8 cellular contexts compared by ENCODE assay signal in the genomic region with DNA sequence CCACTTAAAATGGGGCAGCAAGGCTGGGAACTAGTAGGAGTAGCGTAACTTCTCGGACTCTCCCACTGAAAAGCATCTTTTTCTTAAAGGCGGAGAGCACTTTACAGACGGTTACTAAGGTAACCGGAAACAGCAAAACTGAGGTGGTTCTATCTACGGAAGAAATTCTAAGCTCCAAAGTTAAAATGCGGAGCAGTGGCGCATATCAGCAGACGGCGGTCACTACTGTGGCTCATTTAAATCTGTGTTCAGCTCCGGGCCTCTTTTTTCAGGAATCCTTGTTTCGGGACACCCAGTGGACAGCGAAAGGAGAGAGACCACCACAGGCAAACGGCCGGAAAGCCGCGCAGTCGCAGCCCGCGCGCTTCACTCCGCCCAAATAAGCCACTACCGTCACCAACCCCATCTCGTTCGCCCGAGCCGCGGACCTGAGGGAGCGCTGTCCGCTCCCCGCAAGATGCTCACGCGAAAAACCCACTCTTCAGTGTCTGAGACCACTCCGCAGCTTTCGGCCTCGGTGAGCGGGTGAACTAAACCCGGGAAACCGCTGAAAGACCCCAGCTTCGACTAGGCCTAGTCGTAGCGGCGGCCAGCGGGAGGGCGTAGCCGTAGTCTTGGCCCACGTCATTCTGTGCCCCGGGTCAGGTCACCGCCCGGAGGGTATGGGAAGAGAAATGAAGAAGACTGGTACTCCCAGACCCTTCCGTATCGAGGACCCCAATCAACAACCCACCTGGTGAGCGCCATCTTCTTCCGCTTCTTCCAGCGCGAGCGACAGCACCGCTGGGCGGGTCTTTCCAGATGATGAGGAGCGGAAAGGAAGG. TPM values are rescaled to one million over a fixed set of nuclear protein-coding genes. Genes with fewer than 3 reads are reported as not detected.
DNase-seq lines count a peak whose midpoint lies in the region; ATAC-seq and TF ChIP-seq lines count a peak whose summit lies in the region.

A gene (minus strand): TSS at position 776 of the 824 bp plus-strand sequence. CDS start 29 bp downstream, at position 747.

- H3K9me3 ChIP-seq in mesodermal cell (ENCODE audit: control insufficient read depth, low read length), result no peaks in the 10 kb centered on the region

- ATAC-seq in HG03442 (IDR thresholded peaks at IDR 0.05; ENCODE audit: unreplicated experiment), result peak; percentile 89

- H3K4me1 Mint-ChIP-seq in endothelial cell (ENCODE audit: unreplicated experiment), result peaks cover 15% of the 10 kb centered on the region

- peak within 1 kb of the TSS; percentile 96 for H3K4me3 Mint-ChIP-seq in endothelial cell (ENCODE audit: unreplicated experiment)

- no peak for TF ChIP-seq CTCF in endothelial cell (IDR thresholded peaks at IDR 0.05; ENCODE audit: unreplicated experiment)

- H3K4me1 ChIP-seq in mesodermal cell (ENCODE audit: control insufficient read depth, insufficient read depth, low read length, poor library complexity, severe bottlenecking), result no peaks in the 10 kb centered on the region

- H3K27ac Mint-ChIP-seq in endothelial cell (ENCODE audit: unreplicated experiment), result peak within 1 kb of the TSS; percentile 97

- peak within 1 kb of the TSS; percentile 88 for H3K4me3 ChIP-seq in mesodermal cell (ENCODE audit: extremely low read depth, insufficient read depth, low read length, poor library complexity, severe bottlenecking)

- WGBS in mesodermal cell (ENCODE audit: insufficient coverage in 2 of 2), 2 experiments, result 0 to 1% methylated on average over 35 to 56 of the region's 60 CpGs

- peak within 1 kb of the TSS; percentile 91 for H3K27ac ChIP-seq in mesodermal cell (ENCODE audit: low read depth, low read length, severe bottlenecking)

- peaks cover 28% of the 10 kb centered on the region for H3K36me3 ChIP-seq in mesodermal cell (ENCODE audit: control insufficient read depth, insufficient read depth, low read length)

- H3K27me3 Mint-ChIP-seq in endothelial cell (ENCODE audit: unreplicated experiment), result peaks cover 7% of the 10 kb centered on the region

- peaks cover 19% of the 10 kb centered on the region for H3K36me3 Mint-ChIP-seq in endothelial cell (ENCODE audit: low read depth, unreplicated experiment)

- no peaks in the 10 kb centered on the region for H3K9me3 Mint-ChIP-seq in endothelial cell (ENCODE audit: unreplicated experiment)

- peak; percentile 46 to 94 (median 88) for DNase-seq in C1 segment of cervical spinal cord (lab: John Stamatoyannopoulos, UW)
- DNase-seq in GM19238 (ENCODE audit: insufficient read length, low spot score), result peak; percentile 90
- DNase-seq in NK-92 (lab: John Stamatoyannopoulos, UW; ENCODE audit: unreplicated experiment), result peak; percentile 35
- DNase-seq in activated CD8-positive, alpha-beta memory T cell treated with anti-CD3 and anti-CD28 coated beads, Interleukin-2, amount 50 U/mL, for 24 hours (ENCODE audit: extremely low read depth), result peak; percentile 86
- DNase-seq in endothelial cell (ENCODE audit: low spot score), result peak; percentile 81
- peak; percentile 79 to 85 for DNase-seq in stimulated activated CD8-positive, alpha-beta memory T cell treated with anti-CD3 and anti-CD28 coated beads, Interleukin-15, amount 100 ng/mL, for 4 hours (ENCODE audit: low read depth in 2 of 2)

RNA-seq across cellular contexts. Expression of the gene that starts here (rescaled TPM):
- 71.2 TPM for total RNA-seq in endothelial cell (ENCODE audit: unreplicated experiment)
- polyA plus RNA-seq in mesodermal cell (2013, experiment 1 of 2), result 66.4 TPM
- polyA plus RNA-seq in mesodermal cell (2013, experiment 2 of 2), result 71.8 TPM

Comparison
In these comparisons a context has a peak if more than half of its experiments do, and no peak if none do; other contexts are left out.
1. Peak in every context shown above with its lines: DNase-seq, ATAC-seq, H3K4me3 ChIP-seq and H3K27ac ChIP-seq.
2. DNase-seq: peak in every context shown above with its lines; median percentile 90 in GM19238; 88 in C1 segment of cervical spinal cord; 86 in activated CD8-positive, alpha-beta memory T cell treated with anti-CD3 and anti-CD28 coated beads, Interleukin-2, amount 50 U/mL, for 24 hours; 82 in stimulated activated CD8-positive, alpha-beta memory T cell treated with anti-CD3 and anti-CD28 coated beads, Interleukin-15, amount 100 ng/mL, for 4 hours; 81 in endothelial cell; 35 in NK-92.